ENCODE assay signal across 28 cellular contexts in genomic region chr16:54798267-54798666, GRCh38.
"Had no signal": no experiment of that assay in that cellular context is flagged by ENCODE, and none has a peak within 500 bp of the region (broad histone marks: within the 10 kb centered on the region; RNA-seq: fewer than 3 reads in every experiment).

No MANE protein-coding gene starts in this region.

- DNase-seq: colonic mucosa; cortex of kidney; dermis blood vessel endothelial cell; dorsolateral prefrontal cortex; effector CD4-positive, alpha-beta T cell; effector CD8-positive, alpha-beta T cell; effector memory CD4-positive, alpha-beta T cell; effector memory CD8-positive, alpha-beta T cell; endodermal cell; erythroblast; esophagus squamous epithelium; foreskin fibroblast; foreskin keratinocyte; foreskin melanocyte; gastrocnemius medialis; glutamatergic neuron; head of caudate nucleus; heart left ventricle; heart right ventricle had no signal

- H3K4me3 ChIP-seq: colonic mucosa, coronary artery, dorsolateral prefrontal cortex, esophagus muscularis mucosa, esophagus squamous epithelium, gastrocnemius medialis, gastroesophageal sphincter, heart left ventricle, heart right ventricle had no signal

- FAIRE-seq: colon, endometrium, endothelial cell of umbilical vein, frontal cortex had no signal

- H3K36me3 ChIP-seq: colonic mucosa, esophagus muscularis mucosa, esophagus squamous epithelium, gastrocnemius medialis, gastroesophageal sphincter, heart left ventricle, heart right ventricle had no signal

- H3K27me3 ChIP-seq: colonic mucosa, esophagus muscularis mucosa, esophagus squamous epithelium, foreskin keratinocyte, gastrocnemius medialis, heart left ventricle, heart right ventricle had no signal

- ATAC-seq: effector memory CD8-positive, alpha-beta T cell; esophagus mucosa; foreskin keratinocyte; gastrocnemius medialis; gastroesophageal sphincter; heart left ventricle; heart right ventricle had no signal

- H3K9me3 ChIP-seq: colonic mucosa, esophagus squamous epithelium had no signal

- H3K27ac ChIP-seq: colonic mucosa, coronary artery, dorsolateral prefrontal cortex, epithelial cell of prostate, esophagus muscularis mucosa, esophagus squamous epithelium, foreskin keratinocyte, gastrocnemius medialis, gastroesophageal sphincter, heart left ventricle, heart right ventricle had no signal

- H3K4me1 ChIP-seq: colonic mucosa, esophagus muscularis mucosa, esophagus squamous epithelium, foreskin keratinocyte, gastrocnemius medialis, gastroesophageal sphincter, heart left ventricle had no signal
